ENCODE assay signal across 18 cellular contexts in genomic region chr3:104523136-104523535, GRCh38.
DNase-seq lines count a peak whose midpoint lies in the region; ATAC-seq, FAIRE-seq and TF ChIP-seq lines count a peak whose summit lies in the region.
"Had no signal": no experiment of that assay in that cellular context is flagged by ENCODE, and none has a peak within 500 bp of the region (broad histone marks: within the 10 kb centered on the region; RNA-seq: fewer than 3 reads in every experiment).

No MANE protein-coding gene starts in this region.

- H3K4me3 ChIP-seq in PC-9 (no peak overlapping the region), right lobe of liver (no peak overlapping the region), small intestine (ENCODE audit: low read depth in 1 of 2, low read length in 2 of 2) (no peak overlapping the region)
- H3K4me3 ChIP-seq: psoas muscle had no signal

- H3K9me2 ChIP-seq in PC-9 (ENCODE audit: insufficient read depth) = no peaks in the 10 kb centered on the region

- no peaks in the 10 kb centered on the region for H3F3A ChIP-seq in PC-9 (ENCODE audit: insufficient read depth, low read depth)

- H3K4me3 Mint-ChIP-seq in activated CD8-positive, alpha-beta memory T cell treated with anti-CD3 and anti-CD28 coated beads, Interleukin-2, amount 10 ng/mL, durations not matched to agents 7 days and 5 days = no peak overlapping the region
- H3K4me3 Mint-ChIP-seq: activated CD8-positive, alpha-beta T cell treated with anti-CD3 and anti-CD28 coated beads for 36 hours; brain had no signal

- H3K4me1 Mint-ChIP-seq in activated CD8-positive, alpha-beta memory T cell treated with anti-CD3 and anti-CD28 coated beads, Interleukin-2, amount 10 ng/mL, durations not matched to agents 7 days and 5 days = no peaks in the 10 kb centered on the region
- H3K4me1 Mint-ChIP-seq: brain had no signal

- FAIRE-seq in small intestine (lab: Jason Lieb, UNC) = no peak

- ATAC-seq in GM21381 (IDR thresholded peaks at IDR 0.05; ENCODE audit: unreplicated experiment) (peak; percentile 26), HG03280 (IDR thresholded peaks at IDR 0.05; ENCODE audit: unreplicated experiment) (peak; percentile 24), right lobe of liver (no peak)
- ATAC-seq in activated CD8-positive, alpha-beta memory T cell treated with anti-CD3 and anti-CD28 coated beads, Interleukin-2, amount 10 ng/mL, durations not matched to agents 7 days and 5 days = no peak
- ATAC-seq: activated CD8-positive, alpha-beta T cell treated with anti-CD3 and anti-CD28 coated beads for 36 hours; psoas muscle had no signal

- DNase-seq in GM10248 (ENCODE audit: extremely low spot score) = peak; percentile 15
- no peak for DNase-seq in PC-9
- DNase-seq in right lobe of liver = no peak
- no peak for DNase-seq in small intestine
- DNase-seq in cerebellar cortex (ENCODE audit: low spot score) = no peak
- DNase-seq in activated CD8-positive, alpha-beta memory T cell treated with anti-CD3 and anti-CD28 coated beads, Interleukin-2, amount 10 ng/mL, durations not matched to agents 7 days and 5 days = no peak
- DNase-seq: activated CD8-positive, alpha-beta T cell treated with anti-CD3 and anti-CD28 coated beads for 36 hours; activated effector memory CD4-positive, alpha-beta T cell treated with Interleukin-2 at 50 U/mL for 16 hours; DMS79; GOT3; NCI-H1105 treated with DMSO at 0.1 percent for 48 hours; NCI-H510A; psoas muscle; stimulated activated CD4-positive, alpha-beta T cell treated with anti-CD3 and anti-CD28 coated beads, Interleukin-2, amount 100 ng/mL, for 24 hours; stimulated activated naive CD4-positive, alpha-beta T cell had no signal

- H3K27ac ChIP-seq in PC-9 = no peak overlapping the region
- H3K27ac ChIP-seq in right lobe of liver = no peak overlapping the region
- H3K27ac ChIP-seq in small intestine (ENCODE audit: low read depth in 1 of 2, low read length in 1 of 2) = no peak overlapping the region
- H3K27ac ChIP-seq: psoas muscle had no signal

- H3K4me2 ChIP-seq in PC-9 = no peak overlapping the region

- no peaks in the 10 kb centered on the region for H3K36me3 Mint-ChIP-seq in activated CD8-positive, alpha-beta memory T cell treated with anti-CD3 and anti-CD28 coated beads, Interleukin-2, amount 10 ng/mL, durations not matched to agents 7 days and 5 days
- H3K36me3 Mint-ChIP-seq: brain had no signal

- H3K27me3 Mint-ChIP-seq in activated CD8-positive, alpha-beta memory T cell treated with anti-CD3 and anti-CD28 coated beads, Interleukin-2, amount 10 ng/mL, durations not matched to agents 7 days and 5 days = no peaks in the 10 kb centered on the region
- H3K27me3 Mint-ChIP-seq: activated CD8-positive, alpha-beta T cell treated with anti-CD3 and anti-CD28 coated beads for 36 hours had no signal

- no peaks in the 10 kb centered on the region for H4K20me1 ChIP-seq in PC-9 (ENCODE audit: insufficient read depth)

- TF ChIP-seq POLR2A in right lobe of liver (IDR thresholded peaks at IDR 0.05) = no peak

- POLR2A ChIA-PET in GM10248 (lab: Yijun Ruan, JAX) (no interaction called here), PC-9 (lab: Charles Lee; ENCODE audit: unreplicated experiment) (no interaction called here)

- no peaks in the 10 kb centered on the region for H3K79me2 ChIP-seq in PC-9 (ENCODE audit: low read depth)

- H3K9me3 ChIP-seq in PC-9 (ENCODE audit: insufficient read depth, low read depth) (no peaks in the 10 kb centered on the region), right lobe of liver (no peaks in the 10 kb centered on the region), small intestine (ENCODE audit: control insufficient read depth, low read depth) (no peaks in the 10 kb centered on the region)
- H3K9me3 ChIP-seq: psoas muscle had no signal

- H3K4me1 ChIP-seq in PC-9 (replicated peaks; ENCODE audit: insufficient read depth) (no peaks in the 10 kb centered on the region), right lobe of liver (no peaks in the 10 kb centered on the region), small intestine (ENCODE audit: control insufficient read depth in 2 of 2, insufficient read depth in 1 of 2, low read depth in 1 of 2, low read length in 1 of 2) (no peaks in the 10 kb centered on the region)
- H3K4me1 ChIP-seq: psoas muscle had no signal

- BruUV-seq in PC-9 (replicated peaks; lab: Mats Ljungman, UMichigan) = no TSS peak

- no peaks in the 10 kb centered on the region for H3K36me3 ChIP-seq in PC-9 (ENCODE audit: low read depth)
- H3K36me3 ChIP-seq in right lobe of liver = no peaks in the 10 kb centered on the region
- H3K36me3 ChIP-seq in small intestine (ENCODE audit: control insufficient read depth in 2 of 2, insufficient read depth in 2 of 2, low read length in 2 of 2) = no peaks in the 10 kb centered on the region

- no peak overlapping the region for H3K27ac Mint-ChIP-seq in activated CD8-positive, alpha-beta memory T cell treated with anti-CD3 and anti-CD28 coated beads, Interleukin-2, amount 10 ng/mL, durations not matched to agents 7 days and 5 days
- H3K27ac Mint-ChIP-seq: activated CD8-positive, alpha-beta T cell treated with anti-CD3 and anti-CD28 coated beads for 36 hours; brain had no signal

- CTCF ChIA-PET in GM10248 (lab: Yijun Ruan, JAX) (interaction anchor here (1.6 kb wide), 1 partner anchor 51 kb away, joined by 3 read pairs; no protein-coding TSS in a partner anchor), PC-9 (lab: Charles Lee) (no interaction called here)
- CTCF ChIA-PET in activated CD8-positive, alpha-beta memory T cell treated with anti-CD3 and anti-CD28 coated beads, Interleukin-2, amount 10 ng/mL, durations not matched to agents 7 days and 5 days (lab: Charles Lee) = no interaction called here

- 40% methylated on average over 6 of the region's 6 CpGs for WGBS in right lobe of liver (ENCODE audit: insufficient coverage, low coverage, low lambda C conversion rate, missing lambda C conversion rate)
- 58 to 73% (median 61%) methylated on average over 6 of the region's 6 CpGs for WGBS in small intestine, 3 donors

- intact Hi-C loops in PC-9 (cut with micrococcal nuclease; ENCODE audit: unreplicated experiment) (no loop called here), right lobe of liver (cut with DNase I) (no loop called here)

- no peaks in the 10 kb centered on the region for H3K9me3 Mint-ChIP-seq in activated CD8-positive, alpha-beta memory T cell treated with anti-CD3 and anti-CD28 coated beads, Interleukin-2, amount 10 ng/mL, durations not matched to agents 7 days and 5 days (ENCODE audit: low read depth)
- H3K9me3 Mint-ChIP-seq: activated CD8-positive, alpha-beta T cell treated with anti-CD3 and anti-CD28 coated beads for 36 hours; brain had no signal

- H2AFZ ChIP-seq in PC-9 = peak overlapping the region; percentile 50

- H3K27me3 ChIP-seq in PC-9 (ENCODE audit: insufficient read depth, low read depth) (no peaks in the 10 kb centered on the region), right lobe of liver (no peaks in the 10 kb centered on the region), small intestine (ENCODE audit: control insufficient read depth in 2 of 2, insufficient read depth in 2 of 2, low read length in 2 of 2) (no peaks in the 10 kb centered on the region)

- TF ChIP-seq CTCF in GM10248 (IDR thresholded peaks at IDR 0.05; ENCODE audit: control extremely low read depth, extremely low read depth, low read depth, missing control alignments) = no peak
- TF ChIP-seq CTCF in PC-9 (conservative IDR thresholded peaks at IDR 0.05) = no peak
- TF ChIP-seq CTCF in right lobe of liver (IDR thresholded peaks at IDR 0.05) = no peak

Comparison
In these comparisons a context has a peak if more than half of its experiments do, and no peak if none do; other contexts are left out.
1. ATAC-seq: peak in GM21381 (single experiment) and HG03280 (single experiment); none in right lobe of liver (0 of 4) and activated CD8-positive, alpha-beta memory T cell treated with anti-CD3 and anti-CD28 coated beads, Interleukin-2, amount 10 ng/mL, durations not matched to agents 7 days and 5 days (single experiment).